ENCODE assay signal across 26 cellular contexts in genomic region chr6:128997880-128998279, GRCh38.
DNase-seq lines count a peak whose midpoint lies in the region; ATAC-seq, FAIRE-seq and TF ChIP-seq lines count a peak whose summit lies in the region.
"Had no signal": no experiment of that assay in that cellular context is flagged by ENCODE, and none has a peak within 500 bp of the region (broad histone marks: within the 10 kb centered on the region; RNA-seq: fewer than 3 reads in every experiment).

No MANE protein-coding gene starts in this region.

- DNase-seq in DMS53 (lab: John Stamatoyannopoulos, UW): peak; percentile 13
- no peak for DNase-seq in DMS53 treated with DMSO at 0.1 percent for 48 hours (lab: John Stamatoyannopoulos, UW; ENCODE audit: unreplicated experiment)
- DNase-seq in GM23338 (ENCODE audit: low spot score): no peak
- no peak for DNase-seq in H1 (ENCODE audit: low read depth in 1 of 2, low spot score in 2 of 2)
- peak; percentile 19 for DNase-seq in osteoblast (ENCODE audit: insufficient read length, low spot score, missing footprints)
- no peak for DNase-seq in activated CD8-positive, alpha-beta memory T cell treated with anti-CD3 and anti-CD28 coated beads for 24 hours
- DNase-seq: BE2C; C1 segment of cervical spinal cord; CD4-positive, alpha-beta memory T cell; CD4-positive, CD25-positive, alpha-beta regulatory T cell; CD8-positive, alpha-beta memory T cell; COR-L47; DMS 273 treated with DMSO at 0.1 percent for 48 hours; DMS153; DMS79; DND-41; EL; GDM1 had no signal

- no peak overlapping the region for H3K14ac ChIP-seq in H1 (ENCODE audit: insufficient read length)

- no peaks in the 10 kb centered on the region for H3K36me3 ChIP-seq in GM23338 (ENCODE audit: insufficient read depth)
- no peaks in the 10 kb centered on the region for H3K36me3 ChIP-seq in H1 (ENCODE audit: control insufficient read depth in 2 of 4, insufficient read depth in 4 of 4, low read length in 3 of 4)
- no peaks in the 10 kb centered on the region for H3K36me3 ChIP-seq in osteoblast (ENCODE audit: insufficient read depth, low read length)
- H3K36me3 ChIP-seq: BE2C, BLaER1 had no signal

- no peaks in the 10 kb centered on the region for H3K79me1 ChIP-seq in H1 (ENCODE audit: low read depth, low read length)

- no peak overlapping the region for H4K5ac ChIP-seq in H1 (ENCODE audit: insufficient read length, low read depth, low read length)

- H2BK120ac ChIP-seq in H1 (replicated peaks; ENCODE audit: low read depth, low read length): no peak overlapping the region

- H3K27ac ChIP-seq in GM23338 (ENCODE audit: low read depth) (no peak overlapping the region), H1 (ENCODE audit: low read depth, low read length) (no peak overlapping the region), osteoblast (ENCODE audit: low read depth, low read length) (no peak overlapping the region)
- H3K27ac ChIP-seq: 22Rv1, A549, BLaER1 had no signal

- no peak overlapping the region for H3K56ac ChIP-seq in H1 (replicated peaks; ENCODE audit: insufficient read length, low read depth, low read length)

- H3K4me1 ChIP-seq in GM23338 (ENCODE audit: insufficient read depth) (no peaks in the 10 kb centered on the region; the same call in 1 of the 2 replicates), H1 (replicated peaks in 1 of 4; ENCODE audit: control insufficient read depth in 3 of 4, insufficient read depth in 4 of 4, low read length in 3 of 4) (no peaks in the 10 kb centered on the region), osteoblast (ENCODE audit: insufficient read depth, low read length) (no peaks in the 10 kb centered on the region)
- H3K4me1 ChIP-seq: A549, BE2C, BLaER1 had no signal

- H3K27me3 ChIP-seq in GM23338 (ENCODE audit: insufficient read depth): no peaks in the 10 kb centered on the region
- no peaks in the 10 kb centered on the region for H3K27me3 ChIP-seq in H1 (replicated peaks in 1 of 4; ENCODE audit: control insufficient read depth in 3 of 4, extremely low read depth in 1 of 4, insufficient read depth in 3 of 4, low read length in 3 of 4)
- H3K27me3 ChIP-seq in osteoblast (ENCODE audit: insufficient read depth, low read length): no peaks in the 10 kb centered on the region
- H3K27me3 ChIP-seq: BE2C, BLaER1 had no signal

- 0 out of 2 replicates have a peak overlapping the region, but pooled peaks have one; percentile 72 for H2BK15ac ChIP-seq in H1 (ENCODE audit: low read length)

- H2BK12ac ChIP-seq in H1 (ENCODE audit: low read depth, low read length): no peak overlapping the region

- TF ChIP-seq EP300 in H1 (IDR thresholded peaks at IDR 0.05; ENCODE audit: borderline replicate concordance in 1 of 2, low read depth in 2 of 2, low read length in 2 of 2): no peak

- H3K23ac ChIP-seq in H1 (ENCODE audit: insufficient read length): no peak overlapping the region

- H3K9me3 ChIP-seq in H1 (ENCODE audit: insufficient read depth in 2 of 2, low read depth in 1 of 2, low read length in 1 of 2): no peaks in the 10 kb centered on the region
- no peaks in the 10 kb centered on the region for H3K9me3 ChIP-seq in osteoblast (ENCODE audit: low read depth, low read length)
- H3K9me3 ChIP-seq: A549, BE2C, BLaER1 had no signal

- no peak overlapping the region for H3K18ac ChIP-seq in H1 (ENCODE audit: extremely low read depth, low read length)

- H3K23me2 ChIP-seq in H1 (ENCODE audit: low read depth, low read length): no peaks in the 10 kb centered on the region

- no peak for ATAC-seq in GM23338
- no peak for ATAC-seq in HG03135 (IDR thresholded peaks at IDR 0.05; ENCODE audit: unreplicated experiment)
- ATAC-seq: A549, GM12878 had no signal

- no peak overlapping the region; the same call in 2 of the 3 replicates for H3K4me3 Mint-ChIP-seq in GM23338
- H3K4me3 Mint-ChIP-seq: CD14-positive monocyte; CD4-positive, alpha-beta memory T cell; CD8-positive, alpha-beta memory T cell had no signal

- FAIRE-seq in H1 (lab: Jason Lieb, UNC): no peak
- FAIRE-seq: A549, GM12878, GM12892, GM18507 had no signal

- H3K9me3 Mint-ChIP-seq in GM23338: peaks cover 6% of the 10 kb centered on the region

- no peak overlapping the region for H3K4ac ChIP-seq in H1 (replicated peaks; ENCODE audit: insufficient read length, low read depth, low read length)

- H2BK20ac ChIP-seq in H1 (ENCODE audit: low read length): no peak overlapping the region

- peaks cover 7% of the 10 kb centered on the region for H3K27me3 Mint-ChIP-seq in GM23338 (ENCODE audit: insufficient read depth, low read depth, poor library complexity)
- H3K27me3 Mint-ChIP-seq: CD4-positive, alpha-beta memory T cell; CD4-positive, CD25-positive, alpha-beta regulatory T cell; CD8-positive, alpha-beta memory T cell had no signal

- 0 out of 2 replicates have a peak overlapping the region, but pooled peaks have one; percentile 23 for H2AFZ ChIP-seq in GM23338
- no peak overlapping the region for H2AFZ ChIP-seq in H1 (ENCODE audit: low read length)
- no peak overlapping the region for H2AFZ ChIP-seq in osteoblast (ENCODE audit: low read length)

- no peak overlapping the region for H4K91ac ChIP-seq in H1 (replicated peaks; ENCODE audit: insufficient read length, low read length)

- H3K4me1 Mint-ChIP-seq in GM23338: peaks cover 6% of the 10 kb centered on the region
- H3K4me1 Mint-ChIP-seq: CD14-positive monocyte; CD4-positive, alpha-beta memory T cell; CD4-positive, CD25-positive, alpha-beta regulatory T cell; CD8-positive, alpha-beta memory T cell had no signal

- CTCF ChIA-PET in H1 (lab: Charles Lee; ENCODE audit: partially characterized antibody): no interaction called here

- POLR2A ChIA-PET in H1 (lab: Charles Lee; ENCODE audit: partially characterized antibody): no interaction called here

- no peak for TF ChIP-seq POLR2A in H1 (IDR thresholded peaks at IDR 0.05; ENCODE audit: control extremely low read depth in 1 of 2, low read depth in 2 of 2, low read length in 2 of 2)

- no peaks in the 10 kb centered on the region for H4K20me1 ChIP-seq in GM23338 (replicated peaks; ENCODE audit: insufficient read depth)
- no peaks in the 10 kb centered on the region for H4K20me1 ChIP-seq in H1 (replicated peaks in 1 of 2; ENCODE audit: control insufficient read depth in 1 of 2, insufficient read depth in 2 of 2, low read length in 2 of 2)
- no peaks in the 10 kb centered on the region for H4K20me1 ChIP-seq in osteoblast (ENCODE audit: insufficient read depth, low read length)
- H4K20me1 ChIP-seq: BLaER1 had no signal

- no peak overlapping the region for H4K8ac ChIP-seq in H1 (ENCODE audit: extremely low read depth, insufficient read depth, low read length)

- H3K9me2 ChIP-seq in GM23338 (ENCODE audit: insufficient read depth): 0 out of 2 replicates have a peak, but pooled peaks cover 6% of the 10 kb centered on the region

- H3K4me3 ChIP-seq in GM23338: no peak overlapping the region
- H3K4me3 ChIP-seq in H1 (ENCODE audit: extremely low read depth in 1 of 4, insufficient read depth in 2 of 4, low read depth in 3 of 4, low read length in 4 of 4): no peak overlapping the region
- H3K4me3 ChIP-seq in osteoblast (ENCODE audit: insufficient read depth, low read length): no peak overlapping the region
- H3K4me3 ChIP-seq: A549, BLaER1, GM12878 had no signal

- H3K27ac Mint-ChIP-seq in GM23338: no peak overlapping the region
- H3K27ac Mint-ChIP-seq: CD14-positive monocyte; CD4-positive, alpha-beta memory T cell; CD4-positive, CD25-positive, alpha-beta regulatory T cell; CD8-positive, alpha-beta memory T cell had no signal

- no peaks in the 10 kb centered on the region for H3F3A ChIP-seq in GM23338 (replicated peaks; ENCODE audit: low read depth)

- TF ChIP-seq CTCF in GM23338 (conservative IDR thresholded peaks at IDR 0.05; ENCODE audit: low read depth in 2 of 2) (no peak), H1 (IDR thresholded peaks at IDR 0.05; ENCODE audit: control extremely low read depth in 1 of 3, insufficient read depth in 1 of 3, low read depth in 1 of 3, low read length in 3 of 3) (no peak), osteoblast (IDR thresholded peaks at IDR 0.05; ENCODE audit: extremely low read depth, low read depth, low read length) (no peak)

- peaks cover 12% of the 10 kb centered on the region for H3K36me3 Mint-ChIP-seq in GM23338 (ENCODE audit: low read depth)
- H3K36me3 Mint-ChIP-seq: CD14-positive monocyte; CD4-positive, CD25-positive, alpha-beta regulatory T cell had no signal

- 82% methylated on average over 5 of the region's 5 CpGs; no CpG with 5 or more reads in 1 of the 2 experiments for WGBS in H1 (ENCODE audit: extremely low coverage in 1 of 2, insufficient coverage in 1 of 2, insufficient read length in 1 of 2, insufficient replicate concordance in 2 of 2, low coverage in 1 of 2, low lambda C conversion rate in 2 of 2, missing lambda C conversion rate in 1 of 2), 2 experiments

- H3K4me2 ChIP-seq in GM23338 (no peak overlapping the region), H1 (ENCODE audit: insufficient read depth in 1 of 2, low read depth in 2 of 2, low read length in 2 of 2) (no peak overlapping the region), osteoblast (ENCODE audit: insufficient read depth, low read length) (no peak overlapping the region)
- H3K4me2 ChIP-seq: A549, BLaER1 had no signal

- no peak overlapping the region for H3K9ac ChIP-seq in H1 (replicated peaks in 1 of 4; ENCODE audit: extremely low read depth in 1 of 4, low read depth in 3 of 4, low read length in 3 of 4)
- H3K9ac ChIP-seq: BLaER1 had no signal

- no peak overlapping the region for H2AK5ac ChIP-seq in H1 (ENCODE audit: low read depth, low read length)

- no peak overlapping the region; the same call in 1 of the 2 replicates for H2BK5ac ChIP-seq in H1 (ENCODE audit: low read depth, low read length)

- no peak for TF ChIP-seq RAD21 in H1 (IDR thresholded peaks at IDR 0.05 in 1 of 2, conservative IDR thresholded peaks at IDR 0.05 in 1 of 2; ENCODE audit: low read depth in 2 of 2, low read length in 2 of 2)

- H3K79me2 ChIP-seq in GM23338 (replicated peaks; ENCODE audit: insufficient read depth) (no peaks in the 10 kb centered on the region), H1 (ENCODE audit: control insufficient read depth in 1 of 2, insufficient read depth in 2 of 2, low read length in 2 of 2) (no peaks in the 10 kb centered on the region), osteoblast (ENCODE audit: insufficient read depth, low read length) (no peaks in the 10 kb centered on the region)

TF ChIP-seq in GM23338, 12 proteins besides CTCF, POLR2A, EP300 and RAD21 (continues in another document):
- TF ChIP-seq ZNF331 (CRISPR knock-in tag; IDR thresholded peaks at IDR 0.05; ENCODE audit: low read depth): no peak

TF ChIP-seq in H1, 55 proteins besides CTCF, POLR2A, EP300 and RAD21 (continues in another document):
- TF ChIP-seq SIRT6 (IDR thresholded peaks at IDR 0.05; ENCODE audit: low read length): no peak
- TF ChIP-seq TEAD4 (IDR thresholded peaks at IDR 0.05; ENCODE audit: low read depth, low read length): no peak
- TF ChIP-seq TAF1 (IDR thresholded peaks at IDR 0.05; ENCODE audit: low read depth, low read length): no peak
- no peak for TF ChIP-seq KDM1A (IDR thresholded peaks at IDR 0.05; ENCODE audit: borderline replicate concordance, low read length)
- no peak for TF ChIP-seq MAFK (IDR thresholded peaks at IDR 0.05; ENCODE audit: low read depth, low read length)
- no peak for TF ChIP-seq BACH1 (IDR thresholded peaks at IDR 0.05; ENCODE audit: low read length)
- no peak for TF ChIP-seq EGR1 (IDR thresholded peaks at IDR 0.05; ENCODE audit: borderline replicate concordance, low read depth, low read length)
- TF ChIP-seq JUND (IDR thresholded peaks at IDR 0.05; ENCODE audit: low read length): no peak

Comparison
In these comparisons a context has a peak if more than half of its experiments do, and no peak if none do; other contexts are left out.
1. DNase-seq: peak in DMS53 (single experiment) and osteoblast (single experiment); none in DMS53 treated with DMSO at 0.1 percent for 48 hours (single experiment), GM23338 (single experiment), H1 (0 of 2) and activated CD8-positive, alpha-beta memory T cell treated with anti-CD3 and anti-CD28 coated beads for 24 hours (single experiment).